In genomic region chr9:34176089-34176488, GRCh38 we compare ENCODE assay signal across 17 cellular contexts. TPM values are rescaled to one million over a fixed set of nuclear protein-coding genes. Genes with fewer than 3 reads are reported as not detected.
DNase-seq lines count a peak whose midpoint lies in the region; ATAC-seq, FAIRE-seq and TF ChIP-seq lines count a peak whose summit lies in the region.
"Had no signal": no experiment of that assay in that cellular context is flagged by ENCODE, and none has a peak within 500 bp of the region (broad histone marks: within the 10 kb centered on the region; RNA-seq: fewer than 3 reads in every experiment).

No MANE protein-coding gene starts in this region.

- no peak overlapping the region for H2BK120ac ChIP-seq in mesendoderm (ENCODE audit: low read depth, low read length)

- no peak overlapping the region for H4K8ac ChIP-seq in mesendoderm (ENCODE audit: low read depth, low read length)

- H3K27me3 Mint-ChIP-seq in CD4-positive, alpha-beta T cell = no peaks in the 10 kb centered on the region

- no peak overlapping the region for H3K18ac ChIP-seq in mesendoderm (ENCODE audit: low read length)

- no peaks in the 10 kb centered on the region for H3K9me3 ChIP-seq in CD4-positive, alpha-beta T cell (ENCODE audit: control insufficient read depth, low read length)
- H3K9me3 ChIP-seq in PC-9 (ENCODE audit: insufficient read depth, low read depth) = no peaks in the 10 kb centered on the region
- no peaks in the 10 kb centered on the region for H3K9me3 ChIP-seq in smooth muscle cell (replicated peaks; ENCODE audit: low read depth)
- no peaks in the 10 kb centered on the region for H3K9me3 ChIP-seq in kidney (ENCODE audit: control insufficient read depth in 1 of 2, low read length in 2 of 2)

- POLR2A ChIA-PET in CD4-positive, alpha-beta T cell (lab: Charles Lee) = no interaction called here
- POLR2A ChIA-PET in PC-9 (lab: Charles Lee; ENCODE audit: unreplicated experiment) = no interaction called here

- no TSS peak for BruUV-seq in PC-9 (replicated peaks; lab: Mats Ljungman, UMichigan)

- H3K27ac ChIP-seq in CD4-positive, alpha-beta T cell (ENCODE audit: low read depth, low read length) = no peak overlapping the region
- H3K27ac ChIP-seq in PC-9 (peak overlapping the region; percentile 82), epithelial cell of prostate (peak overlapping the region; percentile 95), mesendoderm (ENCODE audit: low read depth, low read length) (no peak overlapping the region), smooth muscle cell (ENCODE audit: low read depth) (no peak overlapping the region), kidney (ENCODE audit: low read depth in 2 of 2, low read length in 2 of 2) (no peak overlapping the region)

- ATAC-seq in CD4-positive, alpha-beta T cell (ENCODE audit: poor library complexity) = no peak

- no peak for FAIRE-seq in kidney (lab: Jason Lieb, UNC)
- FAIRE-seq: A204.1 had no signal

- peaks cover 20% of the 10 kb centered on the region for H3K4me1 ChIP-seq in PC-9 (replicated peaks; ENCODE audit: insufficient read depth)
- no peaks in the 10 kb centered on the region for H3K4me1 ChIP-seq in mesendoderm (ENCODE audit: control insufficient read depth, low read depth, low read length)
- peaks cover 17% of the 10 kb centered on the region for H3K4me1 ChIP-seq in smooth muscle cell (ENCODE audit: low read depth)
- H3K4me1 ChIP-seq in kidney (ENCODE audit: control insufficient read depth in 1 of 2, insufficient read depth in 1 of 2, low read depth in 1 of 2, low read length in 2 of 2) = no peaks in the 10 kb centered on the region

- H4K5ac ChIP-seq in mesendoderm (ENCODE audit: low read length) = no peak overlapping the region

- no peak overlapping the region for H2AFZ ChIP-seq in PC-9
- no peak overlapping the region for H2AFZ ChIP-seq in smooth muscle cell (ENCODE audit: low read depth)

- no peak for TF ChIP-seq CTCF in CD4-positive, alpha-beta T cell (IDR thresholded peaks at IDR 0.05)
- TF ChIP-seq CTCF in PC-9 (conservative IDR thresholded peaks at IDR 0.05) (no peak), smooth muscle cell (IDR thresholded peaks at IDR 0.05; ENCODE audit: borderline replicate concordance, insufficient read depth, poor library complexity, severe bottlenecking) (no peak), kidney (IDR thresholded peaks at IDR 0.05; ENCODE audit: borderline replicate concordance, extremely low read depth, insufficient read depth) (no peak)

- CTCF ChIA-PET in CD4-positive, alpha-beta T cell (lab: Charles Lee) = no interaction called here
- CTCF ChIA-PET in PC-9 (lab: Charles Lee) = no interaction called here

- H2BK15ac ChIP-seq in mesendoderm (replicated peaks; ENCODE audit: low read depth) = no peak overlapping the region

- peaks cover 26% of the 10 kb centered on the region for H3K4me1 Mint-ChIP-seq in CD4-positive, alpha-beta T cell (ENCODE audit: low read depth)

- H3K36me3 ChIP-seq in PC-9 (ENCODE audit: low read depth) = no peaks in the 10 kb centered on the region
- no peaks in the 10 kb centered on the region for H3K36me3 ChIP-seq in mesendoderm (ENCODE audit: control insufficient read depth, insufficient read depth, low read length)
- no peaks in the 10 kb centered on the region for H3K36me3 ChIP-seq in smooth muscle cell (ENCODE audit: low read depth)
- no peaks in the 10 kb centered on the region for H3K36me3 ChIP-seq in kidney (ENCODE audit: control insufficient read depth in 1 of 2, insufficient read depth in 2 of 2, low read length in 2 of 2)

- no peaks in the 10 kb centered on the region for H3K9me3 Mint-ChIP-seq in CD4-positive, alpha-beta T cell

- H3K79me2 ChIP-seq in PC-9 (ENCODE audit: low read depth) (peaks cover 26% of the 10 kb centered on the region), mesendoderm (ENCODE audit: control insufficient read depth, insufficient read depth, low read length) (peaks cover 13% of the 10 kb centered on the region), smooth muscle cell (ENCODE audit: low read depth) (peaks cover 28% of the 10 kb centered on the region)

- no peaks in the 10 kb centered on the region for H3K79me1 ChIP-seq in mesendoderm (ENCODE audit: low read length)

- H3K36me3 Mint-ChIP-seq in CD4-positive, alpha-beta T cell (ENCODE audit: low read depth) = peaks cover 15% of the 10 kb centered on the region

- no peak for DNase-seq in CD4-positive, alpha-beta T cell
- DNase-seq in PC-9 (peak; percentile 38 to 87), epithelial cell of prostate (ENCODE audit: low read depth, low spot score) (peak; percentile 90), mesendoderm (peak; percentile 23), cerebellar nuclear complex (lab: John Stamatoyannopoulos, UW) (no peak), smooth muscle cell (lab: John Stamatoyannopoulos, UW; ENCODE audit: unreplicated experiment) (no peak), NCI-H2081 (lab: John Stamatoyannopoulos, UW) (no peak), kidney (no peak)
- DNase-seq: C1 segment of cervical spinal cord, COR-L47, DMS153, MV-4-11, NCI-H1436, NCI-H2081 treated with DMSO at 0.1 percent for 48 hours, NCI-H526, OCI-M1 had no signal

- no peak overlapping the region for H2AK5ac ChIP-seq in mesendoderm (ENCODE audit: low read length)

- no peak overlapping the region for H3K23ac ChIP-seq in mesendoderm (ENCODE audit: low read length)

- H4K20me1 ChIP-seq in PC-9 (ENCODE audit: insufficient read depth) (no peaks in the 10 kb centered on the region), smooth muscle cell (ENCODE audit: low read depth) (peaks cover 14% of the 10 kb centered on the region)

- no peak overlapping the region for H3K9ac ChIP-seq in mesendoderm (ENCODE audit: low read length)
- no peak overlapping the region for H3K9ac ChIP-seq in smooth muscle cell (ENCODE audit: low read depth)
- H3K9ac ChIP-seq in kidney (ENCODE audit: low read length in 2 of 2) = no peak overlapping the region

- H3K4me3 ChIP-seq in PC-9 (no peak overlapping the region), mesendoderm (ENCODE audit: low read length) (no peak overlapping the region), smooth muscle cell (no peak overlapping the region), kidney (ENCODE audit: low read length in 2 of 2) (no peak overlapping the region)

- H2BK5ac ChIP-seq in mesendoderm (ENCODE audit: low read length) = no peak overlapping the region

- intact Hi-C loops in CD4-positive, alpha-beta T cell (cut with DNase I, micrococcal nuclease) = loop anchor here (5.0 to 10.0 kb wide), 5 partner anchors 129 to 359 kb away; partner anchors contain the start of genes MYORG (in 2 of the 2), DNAI1 (in 1 of the 2), FAM219A (in 1 of the 2) and UBAP2 (in 1 of the 2)
- intact Hi-C loops in PC-9 (cut with micrococcal nuclease; ENCODE audit: unreplicated experiment) (loop anchor here (2.0 kb wide), 1 partner anchor 49 kb away; the partner anchor contains the start of gene DCAF12), kidney (cut with DNase I) (no loop called here)

- H3K4ac ChIP-seq in mesendoderm (ENCODE audit: low read depth, low read length) = no peak overlapping the region

- H3K27me3 ChIP-seq in CD4-positive, alpha-beta T cell (ENCODE audit: control insufficient read depth, insufficient read depth, low read length) = no peaks in the 10 kb centered on the region
- H3K27me3 ChIP-seq in PC-9 (ENCODE audit: insufficient read depth, low read depth) = no peaks in the 10 kb centered on the region
- no peaks in the 10 kb centered on the region for H3K27me3 ChIP-seq in mesendoderm (ENCODE audit: insufficient read depth, low read length, poor library complexity)
- no peaks in the 10 kb centered on the region for H3K27me3 ChIP-seq in smooth muscle cell (ENCODE audit: low read depth)

- H3K56ac ChIP-seq in mesendoderm (ENCODE audit: low read length) = no peak overlapping the region

- peaks cover 32% of the 10 kb centered on the region for H3F3A ChIP-seq in PC-9 (ENCODE audit: insufficient read depth, low read depth)
- H3F3A ChIP-seq in smooth muscle cell (ENCODE audit: low read depth) = peaks cover 8% of the 10 kb centered on the region

- H3K9me2 ChIP-seq in PC-9 (ENCODE audit: insufficient read depth) = no peaks in the 10 kb centered on the region

- peak overlapping the region; percentile 45 for H3K4me2 ChIP-seq in PC-9
- H3K4me2 ChIP-seq in mesendoderm (ENCODE audit: low read length) = no peak overlapping the region
- no peak overlapping the region for H3K4me2 ChIP-seq in smooth muscle cell

- peak overlapping the region; percentile 78 for H3K4me3 Mint-ChIP-seq in CD4-positive, alpha-beta T cell

- peak overlapping the region; percentile 39 for H3K27ac Mint-ChIP-seq in CD4-positive, alpha-beta T cell

- no CpG with 5 or more reads among the region's 3 CpGs for WGBS in mesendoderm (ENCODE audit: extremely low coverage, insufficient coverage, low lambda C conversion rate)
- WGBS in smooth muscle cell (ENCODE audit: low lambda C conversion rate) = 63% methylated on average over 3 of the region's 3 CpGs

RNA-seq across cellular contexts. Expression of gene UBAP1, which starts 2.8 kb away (rescaled TPM):
- total RNA-seq in CD4-positive, alpha-beta T cell = 10 to 100 TPM; 47.1 to 50.4 TPM
- 23.7 and 33.8 TPM in 2 replicates for total RNA-seq in PC-9 (2021)
- 28.5 TPM for polyA plus RNA-seq in mesendoderm (2013, experiment 1 of 2)
- polyA plus RNA-seq in mesendoderm (2013, experiment 2 of 2) = 28.1 TPM
- 36.6 and 45.0 TPM in 2 replicates for total RNA-seq in smooth muscle cell
- 49.9 and 55.0 TPM in 2 replicates for polyA plus RNA-seq in smooth muscle cell
- 53.8 TPM for total RNA-seq in kidney
- polyA plus RNA-seq in kidney (ENCODE audit: insufficient read depth, low read depth, low replicate concordance) = 39.4 TPM

RNA-seq across cellular contexts. Expression of gene DCAF12, which starts 49.6 kb away (rescaled TPM):
- 1 to 10 TPM; 5.4 to 5.9 TPM for total RNA-seq in CD4-positive, alpha-beta T cell
- total RNA-seq in PC-9 (2021) (18.1 and 23.4 TPM in 2 replicates), smooth muscle cell (23.4 and 26.5 TPM in 2 replicates), kidney (33.0 TPM)
- polyA plus RNA-seq in mesendoderm (2013, experiment 1 of 2) = 14.8 TPM
- 14.5 TPM for polyA plus RNA-seq in mesendoderm (2013, experiment 2 of 2)
- polyA plus RNA-seq in smooth muscle cell (16.1 and 20.3 TPM in 2 replicates), kidney (ENCODE audit: insufficient read depth, low read depth, low replicate concordance) (11.8 TPM)

Comparison
In these comparisons a context has a peak if more than half of its experiments do, and no peak if none do; other contexts are left out.
1. DNase-seq: peak in PC-9 (2 of 2), epithelial cell of prostate (single experiment) and mesendoderm (single experiment); none in CD4-positive, alpha-beta T cell (0 of 10), cerebellar nuclear complex (0 of 2), smooth muscle cell (single experiment), NCI-H2081 (0 of 2) and kidney (single experiment).
2. H3K27ac ChIP-seq: peak in PC-9 (single experiment) and epithelial cell of prostate (single experiment); none in CD4-positive, alpha-beta T cell (single experiment), mesendoderm (single experiment), smooth muscle cell (single experiment) and kidney (0 of 2).